16 cellular contexts compared by ENCODE assay signal in the genomic region with DNA sequence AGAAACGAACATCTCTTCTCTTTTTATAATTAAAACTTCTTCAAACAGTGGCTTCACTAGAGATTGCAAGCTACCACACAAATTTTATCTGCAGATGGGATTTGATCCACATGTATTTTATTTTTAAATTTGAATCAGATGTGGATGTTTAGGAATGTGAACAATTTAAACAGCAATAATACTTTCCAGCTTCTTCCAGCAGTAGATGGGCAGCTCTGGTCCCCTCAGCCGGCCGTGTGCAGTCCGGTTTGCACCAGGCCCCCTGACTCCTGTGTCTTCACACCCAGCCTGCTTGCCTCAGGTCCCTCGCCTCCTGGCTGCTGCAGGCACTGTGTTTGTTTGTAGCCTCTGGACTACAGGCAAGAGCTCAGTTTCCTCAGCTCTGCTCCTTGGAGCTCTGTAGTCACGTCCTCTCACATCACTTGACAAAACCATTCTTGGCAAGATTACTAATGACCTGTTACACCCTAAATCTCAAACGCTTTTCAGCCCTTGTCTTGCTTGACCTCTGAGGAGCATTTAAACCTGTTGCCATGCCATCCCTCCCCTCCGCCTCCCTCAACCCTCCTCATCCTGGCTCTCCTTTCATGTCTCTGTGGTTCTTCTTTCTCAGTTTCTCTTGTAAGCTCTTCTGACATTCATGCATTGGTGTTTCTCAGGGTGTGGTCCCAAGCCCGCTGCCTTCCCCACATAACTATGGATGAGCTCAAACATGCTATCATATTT.
"Had no signal": no experiment of that assay in that cellular context is flagged by ENCODE, and none has a peak within 500 bp of the region (broad histone marks: within the 10 kb centered on the region; RNA-seq: fewer than 3 reads in every experiment).

No MANE protein-coding gene starts in this region.

- H3K27me3 Mint-ChIP-seq: activated CD4-positive, alpha-beta T cell treated with anti-CD3 and anti-CD28 coated beads for 36 hours; central memory CD8-positive, alpha-beta T cell had no signal

- H3K4me3 Mint-ChIP-seq: activated CD4-positive, alpha-beta T cell treated with anti-CD3 and anti-CD28 coated beads for 36 hours; central memory CD8-positive, alpha-beta T cell; neural crest cell had no signal

- H3K27ac ChIP-seq: body of pancreas, lower lobe of right lung, pancreas, suprapubic skin, upper lobe of left lung had no signal

- H3K27ac Mint-ChIP-seq: activated CD4-positive, alpha-beta T cell treated with anti-CD3 and anti-CD28 coated beads for 36 hours had no signal

- H3K27me3 ChIP-seq: body of pancreas, pancreas, suprapubic skin, upper lobe of left lung had no signal

- H3K4me3 ChIP-seq: body of pancreas, lower lobe of right lung, pancreas, suprapubic skin, upper lobe of left lung had no signal

- H3K36me3 ChIP-seq: lower lobe of right lung, pancreas, suprapubic skin, upper lobe of left lung had no signal

- ATAC-seq: activated CD4-positive, alpha-beta T cell treated with anti-CD3 and anti-CD28 coated beads for 36 hours; body of pancreas; left cardiac atrium; lower lobe of right lung; pancreas had no signal

- DNase-seq: activated CD4-positive, alpha-beta T cell treated with anti-CD3 and anti-CD28 coated beads for 36 hours; activated CD8-positive, alpha-beta memory T cell treated with anti-CD3 and anti-CD28 coated beads, Interleukin-2, amount 50 U/mL, for 48 hours; activated naive CD4-positive, alpha-beta T cell treated with anti-CD3 and anti-CD28 coated beads, Interleukin-2, amount 50 U/mL, for 16 hours; amniotic stem cell; body of pancreas; effector CD8-positive, alpha-beta T cell; head of caudate nucleus; left cardiac atrium; lower lobe of right lung; pancreas; stimulated activated CD4-positive, alpha-beta T cell treated with anti-CD3 and anti-CD28 coated beads, Interleukin-2, amount 100 ng/mL, for 48 hours; stimulated activated naive CD4-positive, alpha-beta T cell; upper lobe of left lung had no signal

- H3K4me1 ChIP-seq: body of pancreas, lower lobe of right lung, pancreas, upper lobe of left lung had no signal

- H3K9me3 Mint-ChIP-seq: central memory CD8-positive, alpha-beta T cell; neural crest cell had no signal
